7 cellular contexts compared by ENCODE assay signal in genomic region chr14:55074662-55075061, GRCh38.
A peak's percentile ranks its signal among the peaks of the same experiment; 100 is the strongest.
DNase-seq lines count a peak whose midpoint lies in the region; ATAC-seq and TF ChIP-seq lines count a peak whose summit lies in the region.

No MANE protein-coding gene starts in this region.

- no peaks in the 10 kb centered on the region for H3K36me3 ChIP-seq in HEK293 (ENCODE audit: control insufficient read depth in 2 of 2, insufficient read depth in 1 of 2, low read length in 2 of 2)
- H3K36me3 ChIP-seq in OCI-LY1 (ENCODE audit: insufficient read depth, low read length) = no peaks in the 10 kb centered on the region

- CTCF ChIA-PET in HEK293 (lab: Yijun Ruan, JAX) = no interaction called here

- POLR2A ChIA-PET in HEK293 (lab: Yijun Ruan, JAX) = no interaction called here

- no peaks in the 10 kb centered on the region for H3K9me2 ChIP-seq in OCI-LY1 (ENCODE audit: low read depth, low read length)

- H3F3A ChIP-seq in OCI-LY1 (ENCODE audit: insufficient read depth, low read length) = no peaks in the 10 kb centered on the region

- H3K9ac ChIP-seq in OCI-LY1 (ENCODE audit: low read length) = no peak overlapping the region

- H3K27ac ChIP-seq in HEK293 (ENCODE audit: extremely low read depth, low read depth, low read length) (no peak overlapping the region), OCI-LY1 (ENCODE audit: low read depth, low read length, poor library complexity, severe bottlenecking) (no peak overlapping the region)

- peak; percentile 40 for ATAC-seq in GM18870 (IDR thresholded peaks at IDR 0.05; ENCODE audit: unreplicated experiment)
- ATAC-seq in HG03097 (IDR thresholded peaks at IDR 0.05; ENCODE audit: low FRiP score, unreplicated experiment) = no peak

- TF ChIP-seq CTCF in HEK293 (tag by site-specific recombination; IDR thresholded peaks at IDR 0.05) = no peak
- TF ChIP-seq CTCF in OCI-LY1 (IDR thresholded peaks at IDR 0.05; ENCODE audit: low read length) = no peak

- no peaks in the 10 kb centered on the region for H4K20me1 ChIP-seq in OCI-LY1 (ENCODE audit: insufficient read depth, low read length)

- peak overlapping the region; percentile 42; the same call in 1 of the 2 replicates for H3K4me2 ChIP-seq in OCI-LY1 (ENCODE audit: low read length)

- no peaks in the 10 kb centered on the region for H3K79me2 ChIP-seq in OCI-LY1 (ENCODE audit: insufficient read depth, low read length)

- H3K4me1 ChIP-seq in HEK293 (ENCODE audit: control insufficient read depth, insufficient read depth, low read length) (no peaks in the 10 kb centered on the region), OCI-LY1 (ENCODE audit: insufficient read depth, low read length, severe bottlenecking) (peaks cover 25% of the 10 kb centered on the region)

- peak; percentile 55 for DNase-seq in left kidney (ENCODE audit: low read depth, low spot score)
- DNase-seq in LoVo (ENCODE audit: low spot score) = no peak
- DNase-seq in HCEC 1CT = no peak

- H3K9me3 ChIP-seq in HEK293 (ENCODE audit: control insufficient read depth, insufficient read depth, low read depth, low read length) (no peaks in the 10 kb centered on the region), OCI-LY1 (ENCODE audit: low read length) (no peaks in the 10 kb centered on the region)

- no peak overlapping the region for H2AFZ ChIP-seq in OCI-LY1 (ENCODE audit: low read length)

- H3K4me3 ChIP-seq in HEK293 (ENCODE audit: low read depth, low read length) (no peak overlapping the region), OCI-LY1 (ENCODE audit: low read depth, low read length, poor library complexity, severe bottlenecking) (no peak overlapping the region)

- H3K27me3 ChIP-seq in OCI-LY1 (ENCODE audit: insufficient read depth, low read length) = no peaks in the 10 kb centered on the region

TF ChIP-seq in HEK293, 187 proteins besides CTCF, POLR2A, EP300 and RAD21:
- TF ChIP-seq SCRT2 (tag by site-specific recombination; IDR thresholded peaks at IDR 0.05) (peak; percentile 45), ZBTB17 (tag by site-specific recombination; IDR thresholded peaks at IDR 0.05) (0 out of 2 replicates have a peak, but pooled peaks have one; percentile 50), ZNF639 (tag by site-specific recombination; IDR thresholded peaks at IDR 0.05) (no peak), SETDB1 (IDR thresholded peaks at IDR 0.05; ENCODE audit: insufficient read length, low read length) (peak; percentile 7), TRIM28 (IDR thresholded peaks at IDR 0.05; ENCODE audit: borderline replicate concordance, low read length) (0 out of 2 replicates have a peak, but pooled peaks have one; percentile 44)
TF ChIP-seq in HEK293: peak in this region for 4.
